Comparison of ENCODE assay signal across 18 cellular contexts in the genomic region with DNA sequence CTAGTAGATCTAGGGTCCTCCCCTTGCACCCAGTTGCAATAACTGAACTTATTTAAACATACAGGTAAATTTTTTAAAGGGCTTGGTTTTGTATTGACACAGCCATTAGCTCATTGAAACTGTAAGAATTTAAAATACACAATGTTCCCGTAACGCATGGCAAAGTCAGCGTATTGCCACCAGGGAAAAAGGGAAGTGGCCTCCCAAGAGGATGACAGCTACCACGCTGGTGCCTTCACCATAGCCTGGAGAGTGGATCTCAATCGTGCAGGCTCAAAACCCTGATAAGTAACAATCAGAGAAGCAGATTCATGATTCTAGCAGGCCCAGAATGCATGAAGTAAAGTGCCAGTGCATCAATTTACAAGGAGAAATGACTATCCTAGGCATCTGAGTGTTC. TPM values are rescaled to one million over a fixed set of nuclear protein-coding genes. Genes with fewer than 3 reads are reported as not detected.
DNase-seq lines count a peak whose midpoint lies in the region; ATAC-seq and TF ChIP-seq lines count a peak whose summit lies in the region.
"Had no signal": no experiment of that assay in that cellular context is flagged by ENCODE, and none has a peak within 500 bp of the region (broad histone marks: within the 10 kb centered on the region; RNA-seq: fewer than 3 reads in every experiment).

No MANE protein-coding gene starts in this region.

- no peaks in the 10 kb centered on the region for H3K9me3 Mint-ChIP-seq in dendritic cell treated with granulocyte-macrophage colony-stimulating factor and Interleukin-4, amounts not matched to agents 40 ng/mL and 50 ng/mL, for 4 days
- no peaks in the 10 kb centered on the region for H3K9me3 Mint-ChIP-seq in stimulated activated naive B cell treated with anti-CD40 and anti-IgM and Interleukin-4, amounts not matched to agents 10 μg/mL and 1 μg/mL and 100 μg/mL, for 72 hours

- H3K4me3 Mint-ChIP-seq in dendritic cell treated with granulocyte-macrophage colony-stimulating factor and Interleukin-4, amounts not matched to agents 40 ng/mL and 50 ng/mL, for 4 days, result no peak overlapping the region
- no peak overlapping the region for H3K4me3 Mint-ChIP-seq in stimulated activated naive B cell treated with anti-CD40 and anti-IgM and Interleukin-4, amounts not matched to agents 10 μg/mL and 1 μg/mL and 100 μg/mL, for 72 hours
- H3K4me3 Mint-ChIP-seq: CD14-positive monocyte, IgD-negative memory B cell had no signal

- H3K27me3 ChIP-seq in heart left ventricle, result no peaks in the 10 kb centered on the region

- no peak for TF ChIP-seq CTCF in heart left ventricle (IDR thresholded peaks at IDR 0.05)

- no peak for TF ChIP-seq POLR2A in heart left ventricle (IDR thresholded peaks at IDR 0.05)

- intact Hi-C loops in heart left ventricle (cut with DNase I), result no loop called here
- intact Hi-C loops in cardiac septum (cut with DNase I), result no loop called here
- intact Hi-C loops in dendritic cell treated with granulocyte-macrophage colony-stimulating factor and Interleukin-4, amounts not matched to agents 40 ng/mL and 50 ng/mL, for 4 days (cut with micrococcal nuclease), result no loop called here

- WGBS in heart left ventricle, 4 donors, result 83 to 89% (median 87%) methylated on average over 5 of the region's 5 CpGs

- no peaks in the 10 kb centered on the region for H3K9me3 ChIP-seq in heart left ventricle
- H3K9me3 ChIP-seq: HAP-1 had no signal

- ATAC-seq in heart left ventricle, result peak in 3 of 4 donors; percentile 47 to 60 (median 47)
- peak; percentile 39 to 47 for ATAC-seq in stimulated activated naive B cell treated with anti-CD40 and anti-IgM and Interleukin-4, amounts not matched to agents 10 μg/mL and 1 μg/mL and 100 μg/mL, for 72 hours (replicated peaks)
- no peak for ATAC-seq in GM19463 (IDR thresholded peaks at IDR 0.05; ENCODE audit: unreplicated experiment)
- ATAC-seq in HG03108 (IDR thresholded peaks at IDR 0.05; ENCODE audit: unreplicated experiment), result no peak

- no peaks in the 10 kb centered on the region for H3K36me3 ChIP-seq in heart left ventricle
- H3K36me3 ChIP-seq: HAP-1 had no signal

- peak in 2 of 5 donors; percentile 20 to 33 for DNase-seq in heart left ventricle
- no peak for DNase-seq in cardiac septum (ENCODE audit: low spot score)
- DNase-seq in MV-4-11 (lab: John Stamatoyannopoulos, UW), result peak; percentile 77
- no peak for DNase-seq in stimulated activated naive B cell treated with anti-CD40 and anti-IgM and Interleukin-4, amounts not matched to agents 10 μg/mL and 1 μg/mL and 100 μg/mL, for 72 hours
- DNase-seq in NCI-H524 (lab: John Stamatoyannopoulos, UW), result no peak
- DNase-seq: Calu3, NCI-H1105, NCI-H187, NCI-H446, NCI-H82, OCI-M1, RPMI8226 had no signal

- no peak overlapping the region for H3K27ac ChIP-seq in heart left ventricle

- no peaks in the 10 kb centered on the region for H3K36me3 Mint-ChIP-seq in dendritic cell treated with granulocyte-macrophage colony-stimulating factor and Interleukin-4, amounts not matched to agents 40 ng/mL and 50 ng/mL, for 4 days (ENCODE audit: low read depth)
- no peaks in the 10 kb centered on the region for H3K36me3 Mint-ChIP-seq in stimulated activated naive B cell treated with anti-CD40 and anti-IgM and Interleukin-4, amounts not matched to agents 10 μg/mL and 1 μg/mL and 100 μg/mL, for 72 hours
- H3K36me3 Mint-ChIP-seq: CD14-positive monocyte, IgD-negative memory B cell had no signal

- peaks cover 0 to 9% (median 0%) of the 10 kb centered on the region in 12 donors for H3K4me1 ChIP-seq in heart left ventricle
- H3K4me1 ChIP-seq: HAP-1 had no signal

- H3K27me3 Mint-ChIP-seq in dendritic cell treated with granulocyte-macrophage colony-stimulating factor and Interleukin-4, amounts not matched to agents 40 ng/mL and 50 ng/mL, for 4 days, result no peaks in the 10 kb centered on the region
- no peaks in the 10 kb centered on the region for H3K27me3 Mint-ChIP-seq in stimulated activated naive B cell treated with anti-CD40 and anti-IgM and Interleukin-4, amounts not matched to agents 10 μg/mL and 1 μg/mL and 100 μg/mL, for 72 hours
- H3K27me3 Mint-ChIP-seq: IgD-negative memory B cell had no signal

- peaks cover 29% of the 10 kb centered on the region for H3K4me1 Mint-ChIP-seq in dendritic cell treated with granulocyte-macrophage colony-stimulating factor and Interleukin-4, amounts not matched to agents 40 ng/mL and 50 ng/mL, for 4 days (ENCODE audit: low read depth)
- peaks cover 8 to 9% of the 10 kb centered on the region in 2 donors for H3K4me1 Mint-ChIP-seq in stimulated activated naive B cell treated with anti-CD40 and anti-IgM and Interleukin-4, amounts not matched to agents 10 μg/mL and 1 μg/mL and 100 μg/mL, for 72 hours
- H3K4me1 Mint-ChIP-seq: IgD-negative memory B cell had no signal

- H3K27ac Mint-ChIP-seq in dendritic cell treated with granulocyte-macrophage colony-stimulating factor and Interleukin-4, amounts not matched to agents 40 ng/mL and 50 ng/mL, for 4 days, result peak overlapping the region; percentile 15
- no peak overlapping the region for H3K27ac Mint-ChIP-seq in stimulated activated naive B cell treated with anti-CD40 and anti-IgM and Interleukin-4, amounts not matched to agents 10 μg/mL and 1 μg/mL and 100 μg/mL, for 72 hours
- H3K27ac Mint-ChIP-seq: IgD-negative memory B cell had no signal

- no peak overlapping the region for H3K4me3 ChIP-seq in heart left ventricle
- H3K4me3 ChIP-seq: HAP-1 had no signal

RNA-seq across cellular contexts. Expression of a gene that starts 49.4 kb away (rescaled TPM):
- total RNA-seq in heart left ventricle (10 to 100 TPM; 17.1 to 40.2 (median 28.5) TPM), cardiac septum (40.6 TPM)
- 1 to 10 TPM; 2.0 to 9.6 TPM for polyA plus RNA-seq in heart left ventricle

Comparison
In these comparisons a context has a peak if more than half of its experiments do, and no peak if none do; other contexts are left out.
1. ATAC-seq: peak in heart left ventricle (3 of 4) and stimulated activated naive B cell treated with anti-CD40 and anti-IgM and Interleukin-4, amounts not matched to agents 10 μg/mL and 1 μg/mL and 100 μg/mL, for 72 hours (2 of 2); none in GM19463 (single experiment) and HG03108 (single experiment).